24 cellular contexts compared by ENCODE assay signal in the genomic region with DNA sequence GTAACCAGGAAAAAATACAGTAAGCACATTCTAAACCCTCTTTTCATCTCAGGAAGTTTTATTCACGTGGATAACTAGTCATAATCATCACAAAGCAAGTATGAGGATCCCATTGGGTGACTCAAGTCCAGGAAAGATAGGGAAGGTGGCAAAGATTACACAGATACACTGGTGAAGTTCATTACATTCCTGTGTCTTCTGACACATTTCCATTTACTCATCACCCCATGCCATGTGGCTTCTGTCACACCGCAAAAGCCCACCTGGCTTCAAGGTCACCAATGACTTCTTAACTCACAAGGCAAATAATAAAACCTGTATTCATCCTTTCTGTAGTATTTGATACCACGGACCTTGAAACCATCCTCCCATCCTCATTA. TPM values are rescaled to one million over a fixed set of nuclear protein-coding genes. Genes with fewer than 3 reads are reported as not detected.
A peak's percentile ranks its signal among the peaks of the same experiment; 100 is the strongest.
DNase-seq lines count a peak whose midpoint lies in the region; ATAC-seq, FAIRE-seq and TF ChIP-seq lines count a peak whose summit lies in the region.
"Had no signal": no experiment of that assay in that cellular context is flagged by ENCODE, and none has a peak within 500 bp of the region (broad histone marks: within the 10 kb centered on the region; RNA-seq: fewer than 3 reads in every experiment).

No MANE protein-coding gene starts in this region.

- peaks cover 40% of the 10 kb centered on the region for H3K4me1 Mint-ChIP-seq in MCF 10A (ENCODE audit: insufficient read depth, unreplicated experiment)
- H3K4me1 Mint-ChIP-seq: activated CD4-positive, alpha-beta T cell treated with anti-CD3 and anti-CD28 coated beads, Interleukin-2, amount 10 ng/mL, durations not matched to agents 24 days and 14 days; activated T-helper 17 cell treated with anti-CD3 and anti-CD28 coated beads, Interleukin-2, amount 50 U/mL, for 72 hours had no signal

- FAIRE-seq in HTR-8/SVneo (lab: Jason Lieb, UNC), result no peak

- H3K4me3 ChIP-seq in breast epithelium (no peak overlapping the region), SK-N-SH (ENCODE audit: low read depth in 2 of 2, low read length in 1 of 2) (no peak overlapping the region), fibroblast of mammary gland (ENCODE audit: control insufficient read depth, low read depth, low read length) (no peak overlapping the region), Peyer's patch (no peak overlapping the region)
- H3K4me3 ChIP-seq: BLaER1 treated with 17β-estradiol and CSF1 and Interleukin-3, amounts not matched to agents 10 nM and 100 nM; cardiac muscle cell; gastroesophageal sphincter; thyroid gland had no signal

- TF ChIP-seq POLR2A in breast epithelium (IDR thresholded peaks at IDR 0.05) (no peak), Peyer's patch (IDR thresholded peaks at IDR 0.05) (no peak)

- no peaks in the 10 kb centered on the region for H4K20me1 ChIP-seq in SK-N-SH (ENCODE audit: insufficient read depth)

- H3K9ac ChIP-seq in SK-N-SH, result no peak overlapping the region
- H3K9ac ChIP-seq: BLaER1 treated with 17β-estradiol and CSF1 and Interleukin-3, amounts not matched to agents 10 nM and 100 nM had no signal

- WGBS in SK-N-SH (ENCODE audit: low lambda C conversion rate), result 50% methylated on average over 3 of the region's 3 CpGs

- H3K4me3 Mint-ChIP-seq in MCF 10A (ENCODE audit: unreplicated experiment), result no peak overlapping the region
- H3K4me3 Mint-ChIP-seq: activated CD4-positive, alpha-beta T cell treated with anti-CD3 and anti-CD28 coated beads, Interleukin-2, amount 10 ng/mL, durations not matched to agents 24 days and 14 days; activated T-helper 17 cell treated with anti-CD3 and anti-CD28 coated beads, Interleukin-2, amount 50 U/mL, for 72 hours; nephron had no signal

- H2AFZ ChIP-seq in SK-N-SH (ENCODE audit: low read depth), result no peak overlapping the region

- peaks cover 34% of the 10 kb centered on the region for H3F3A ChIP-seq in SK-N-SH (replicated peaks; ENCODE audit: insufficient read depth)

- no peak for ATAC-seq in HG03520 (IDR thresholded peaks at IDR 0.05; ENCODE audit: unreplicated experiment)
- ATAC-seq: activated T-helper 17 cell treated with anti-CD3 and anti-CD28 coated beads, Interleukin-2, amount 50 U/mL, for 72 hours; gastroesophageal sphincter; left cardiac atrium; sciatic nerve had no signal

- CTCF ChIA-PET in MCF 10A (lab: Yijun Ruan, JAX), result no interaction called here
- CTCF ChIA-PET in SK-N-SH (lab: Yijun Ruan, JAX), result interaction anchor here (1.1 kb wide), 1 partner anchor 9 kb away, joined by 3 read pairs; no protein-coding TSS in a partner anchor

- DNase-seq in MCF 10A (ENCODE audit: unreplicated experiment), result no peak
- DNase-seq in breast epithelium (ENCODE audit: low spot score in 2 of 2), result no peak
- no peak for DNase-seq in SK-N-SH
- DNase-seq in fibroblast of mammary gland (ENCODE audit: low read depth), result peak; percentile 63
- no peak for DNase-seq in Peyer's patch
- no peak for DNase-seq in activated CD4-positive, alpha-beta T cell treated with anti-CD3 and anti-CD28 coated beads for 48 hours
- DNase-seq in HTR-8/SVneo (ENCODE audit: insufficient read length, low spot score), result no peak
- DNase-seq: activated CD4-positive, alpha-beta T cell treated with anti-CD3 and anti-CD28 coated beads, Interleukin-2, amount 10 ng/mL, durations not matched to agents 24 days and 14 days; dermis blood vessel endothelial cell; GF-D8; left cardiac atrium; NCI-H1436; NCI-H2171; stimulated activated naive CD4-positive, alpha-beta T cell; thyroid gland had no signal

- no peaks in the 10 kb centered on the region for H3K36me3 ChIP-seq in breast epithelium
- peaks cover 0 to 4% of the 10 kb centered on the region in 2 experiments for H3K36me3 ChIP-seq in SK-N-SH (replicated peaks in 1 of 2; ENCODE audit: control insufficient read depth in 1 of 2, insufficient read depth in 2 of 2, low read length in 1 of 2)
- no peaks in the 10 kb centered on the region for H3K36me3 ChIP-seq in Peyer's patch
- H3K36me3 ChIP-seq: BLaER1 treated with 17β-estradiol and CSF1 and Interleukin-3, amounts not matched to agents 10 nM and 100 nM; cardiac muscle cell; gastroesophageal sphincter; thyroid gland had no signal

- peak in 1 of 2 experiments; percentile 33; a peak in 1 of 4 replicates for TF ChIP-seq EP300 in SK-N-SH (IDR thresholded peaks at IDR 0.05; ENCODE audit: borderline replicate concordance in 1 of 2, low read depth in 1 of 2, low read length in 1 of 2)

- no peaks in the 10 kb centered on the region for H3K9me3 ChIP-seq in breast epithelium
- H3K9me3 ChIP-seq in SK-N-SH, result no peaks in the 10 kb centered on the region
- no peaks in the 10 kb centered on the region for H3K9me3 ChIP-seq in Peyer's patch
- H3K9me3 ChIP-seq: gastroesophageal sphincter, thyroid gland had no signal

- H3K27me3 ChIP-seq in breast epithelium (no peaks in the 10 kb centered on the region), SK-N-SH (ENCODE audit: insufficient read depth) (no peaks in the 10 kb centered on the region), Peyer's patch (no peaks in the 10 kb centered on the region)
- H3K27me3 ChIP-seq: BLaER1 treated with 17β-estradiol and CSF1 and Interleukin-3, amounts not matched to agents 10 nM and 100 nM; cardiac muscle cell; thyroid gland had no signal

- no peak overlapping the region; the same call in 1 of the 2 replicates for H3K4me2 ChIP-seq in SK-N-SH
- H3K4me2 ChIP-seq: BLaER1 treated with 17β-estradiol and CSF1 and Interleukin-3, amounts not matched to agents 10 nM and 100 nM had no signal

- H3K4me1 ChIP-seq in breast epithelium (no peaks in the 10 kb centered on the region), SK-N-SH (ENCODE audit: control insufficient read depth in 1 of 2, insufficient read depth in 2 of 2, low read depth in 1 of 2, low read length in 1 of 2) (peaks cover 0 to 21% of the 10 kb centered on the region in 2 experiments; a peak in 1 of 4 replicates), Peyer's patch (no peaks in the 10 kb centered on the region)
- H3K4me1 ChIP-seq: gastroesophageal sphincter, thyroid gland had no signal

- peak overlapping the region; percentile 84 for H3K27ac Mint-ChIP-seq in MCF 10A (ENCODE audit: low read depth, unreplicated experiment)
- H3K27ac Mint-ChIP-seq: activated CD4-positive, alpha-beta T cell treated with anti-CD3 and anti-CD28 coated beads, Interleukin-2, amount 10 ng/mL, durations not matched to agents 24 days and 14 days; activated T-helper 17 cell treated with anti-CD3 and anti-CD28 coated beads, Interleukin-2, amount 50 U/mL, for 72 hours; nephron had no signal

- BruUV-seq in MCF 10A (replicated peaks; lab: Mats Ljungman, UMichigan), result no TSS peak

- no peaks in the 10 kb centered on the region for H3K9me3 Mint-ChIP-seq in MCF 10A (ENCODE audit: unreplicated experiment)
- H3K9me3 Mint-ChIP-seq: activated CD4-positive, alpha-beta T cell treated with anti-CD3 and anti-CD28 coated beads, Interleukin-2, amount 10 ng/mL, durations not matched to agents 24 days and 14 days; activated T-helper 17 cell treated with anti-CD3 and anti-CD28 coated beads, Interleukin-2, amount 50 U/mL, for 72 hours; nephron had no signal

- POLR2A ChIA-PET in MCF 10A (lab: Yijun Ruan, JAX) (no interaction called here), SK-N-SH (lab: Yijun Ruan, JAX) (no interaction called here)

- H3K27me3 Mint-ChIP-seq in MCF 10A (ENCODE audit: insufficient read depth, unreplicated experiment), result no peaks in the 10 kb centered on the region

- no peaks in the 10 kb centered on the region for H3K36me3 Mint-ChIP-seq in MCF 10A (ENCODE audit: insufficient read depth, unreplicated experiment)

- intact Hi-C loops in MCF 10A (cut with micrococcal nuclease), result loop anchor here (5.0 kb wide), 1 partner anchor 162 kb away; no protein-coding TSS in a partner anchor
- intact Hi-C loops in breast epithelium (cut with DNase I; ENCODE audit: low total_unique reads), result no loop called here

- no peaks in the 10 kb centered on the region for H3K9me2 ChIP-seq in SK-N-SH

- TF ChIP-seq CTCF in MCF 10A (IDR thresholded peaks at IDR 0.05; ENCODE audit: unreplicated experiment), result no peak
- no peak for TF ChIP-seq CTCF in breast epithelium (IDR thresholded peaks at IDR 0.05)
- TF ChIP-seq CTCF in SK-N-SH (IDR thresholded peaks at IDR 0.05), result no peak
- no peak for TF ChIP-seq CTCF in fibroblast of mammary gland (conservative IDR thresholded peaks at IDR 0.05; ENCODE audit: control insufficient read depth, insufficient read depth, low read depth, low read length)
- TF ChIP-seq CTCF in Peyer's patch (IDR thresholded peaks at IDR 0.05), result no peak

- H3K27ac ChIP-seq in breast epithelium (no peak overlapping the region), SK-N-SH (ENCODE audit: low read depth in 2 of 2, low read length in 1 of 2) (peak overlapping the region in 1 of 2 experiments; percentile 55; a peak in 2 of 4 replicates), Peyer's patch (no peak overlapping the region)
- H3K27ac ChIP-seq: 22Rv1; BLaER1 treated with 17β-estradiol and CSF1 and Interleukin-3, amounts not matched to agents 10 nM and 100 nM; cardiac muscle cell; gastroesophageal sphincter; thyroid gland had no signal

- no peak for TF ChIP-seq RAD21 in SK-N-SH (IDR thresholded peaks at IDR 0.05; ENCODE audit: low read length)

- H3K79me2 ChIP-seq in SK-N-SH (ENCODE audit: insufficient read depth), result peaks cover 98% of the 10 kb centered on the region

TF ChIP-seq in SK-N-SH, 30 proteins besides CTCF, POLR2A, EP300 and RAD21 (continues in another document):
- TF ChIP-seq, protein P1, sequence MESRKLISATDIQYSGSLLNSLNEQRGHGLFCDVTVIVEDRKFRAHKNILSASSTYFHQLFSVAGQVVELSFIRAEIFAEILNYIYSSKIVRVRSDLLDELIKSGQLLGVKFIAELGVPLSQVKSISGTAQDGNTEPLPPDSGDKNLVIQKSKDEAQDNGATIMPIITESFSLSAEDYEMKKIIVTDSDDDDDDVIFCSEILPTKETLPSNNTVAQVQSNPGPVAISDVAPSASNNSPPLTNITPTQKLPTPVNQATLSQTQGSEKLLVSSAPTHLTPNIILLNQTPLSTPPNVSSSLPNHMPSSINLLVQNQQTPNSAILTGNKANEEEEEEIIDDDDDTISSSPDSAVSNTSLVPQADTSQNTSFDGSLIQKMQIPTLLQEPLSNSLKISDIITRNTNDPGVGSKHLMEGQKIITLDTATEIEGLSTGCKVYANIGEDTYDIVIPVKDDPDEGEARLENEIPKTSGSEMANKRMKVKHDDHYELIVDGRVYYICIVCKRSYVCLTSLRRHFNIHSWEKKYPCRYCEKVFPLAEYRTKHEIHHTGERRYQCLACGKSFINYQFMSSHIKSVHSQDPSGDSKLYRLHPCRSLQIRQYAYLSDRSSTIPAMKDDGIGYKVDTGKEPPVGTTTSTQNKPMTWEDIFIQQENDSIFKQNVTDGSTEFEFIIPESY (IDR thresholded peaks at IDR 0.05; ENCODE audit: borderline replicate concordance, low read depth), result no peak
- peak; percentile 33; the same call in 1 of the 2 replicates for TF ChIP-seq JUND (IDR thresholded peaks at IDR 0.05)
- TF ChIP-seq TCF12 (IDR thresholded peaks at IDR 0.05), result peak; percentile 70

RNA-seq across cellular contexts. Expression of a gene that starts 17.0 kb away (rescaled TPM):
- 7.3 and 10.4 TPM in 2 replicates for total RNA-seq in MCF 10A (2022)
- 1 to 10 TPM in 2 of 3 donors, under 1 TPM in 1; 0.66 to 1.4 (median 1.0) TPM for total RNA-seq in breast epithelium
- 17.1 and 22.6 TPM in 2 replicates for polyA plus RNA-seq in SK-N-SH (2012; rRNA removed)
- polyA plus RNA-seq in SK-N-SH (2012; cell fraction: cytosol; rRNA removed), result 8.6 and 16.2 TPM in 2 replicates
- polyA plus RNA-seq in SK-N-SH (2012; cell fraction: nucleus; rRNA removed), result 20.7 and 23.4 TPM in 2 replicates
- total RNA-seq in Peyer's patch, result 10 to 100 TPM in 1 of 4 donors, 1 to 10 TPM in 1, not detected in 2; 1.5 to 20.6 TPM
- total RNA-seq: HT-29 had no signal
